Comparison of ENCODE assay signal across 1 cellular context in the genomic region with DNA sequence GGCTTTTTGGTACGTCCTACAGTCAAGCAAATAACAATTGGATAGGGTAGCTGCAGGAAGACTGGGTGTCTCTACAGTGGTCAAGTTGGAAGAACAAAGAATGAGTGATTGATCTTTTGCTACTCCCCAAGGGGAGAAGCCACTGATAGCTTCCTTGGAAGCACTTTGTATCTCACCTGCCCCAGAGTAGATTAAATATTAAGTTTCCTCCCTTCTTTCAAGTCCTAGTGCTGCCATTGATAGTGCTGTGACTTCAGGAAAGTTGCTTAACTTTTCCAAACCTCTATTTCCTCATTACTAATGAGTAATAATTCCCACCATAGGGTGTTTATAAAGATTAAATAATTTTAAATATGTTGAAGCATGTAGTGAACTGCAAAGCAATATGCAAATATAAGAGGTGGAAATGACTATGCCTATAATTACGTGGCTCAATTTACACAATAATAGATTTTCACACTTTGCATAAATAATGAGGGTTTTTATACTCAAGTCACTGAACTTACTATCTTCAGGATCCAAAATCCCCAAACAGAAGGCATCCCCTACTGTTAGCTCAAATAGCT.
TF ChIP-seq lines count a peak whose summit lies in the region.

No MANE protein-coding gene starts in this region.

TF ChIP-seq in HepG2, 621 proteins besides CTCF, POLR2A, EP300 and RAD21 (continued from another document):
- TF ChIP-seq, protein P1, sequence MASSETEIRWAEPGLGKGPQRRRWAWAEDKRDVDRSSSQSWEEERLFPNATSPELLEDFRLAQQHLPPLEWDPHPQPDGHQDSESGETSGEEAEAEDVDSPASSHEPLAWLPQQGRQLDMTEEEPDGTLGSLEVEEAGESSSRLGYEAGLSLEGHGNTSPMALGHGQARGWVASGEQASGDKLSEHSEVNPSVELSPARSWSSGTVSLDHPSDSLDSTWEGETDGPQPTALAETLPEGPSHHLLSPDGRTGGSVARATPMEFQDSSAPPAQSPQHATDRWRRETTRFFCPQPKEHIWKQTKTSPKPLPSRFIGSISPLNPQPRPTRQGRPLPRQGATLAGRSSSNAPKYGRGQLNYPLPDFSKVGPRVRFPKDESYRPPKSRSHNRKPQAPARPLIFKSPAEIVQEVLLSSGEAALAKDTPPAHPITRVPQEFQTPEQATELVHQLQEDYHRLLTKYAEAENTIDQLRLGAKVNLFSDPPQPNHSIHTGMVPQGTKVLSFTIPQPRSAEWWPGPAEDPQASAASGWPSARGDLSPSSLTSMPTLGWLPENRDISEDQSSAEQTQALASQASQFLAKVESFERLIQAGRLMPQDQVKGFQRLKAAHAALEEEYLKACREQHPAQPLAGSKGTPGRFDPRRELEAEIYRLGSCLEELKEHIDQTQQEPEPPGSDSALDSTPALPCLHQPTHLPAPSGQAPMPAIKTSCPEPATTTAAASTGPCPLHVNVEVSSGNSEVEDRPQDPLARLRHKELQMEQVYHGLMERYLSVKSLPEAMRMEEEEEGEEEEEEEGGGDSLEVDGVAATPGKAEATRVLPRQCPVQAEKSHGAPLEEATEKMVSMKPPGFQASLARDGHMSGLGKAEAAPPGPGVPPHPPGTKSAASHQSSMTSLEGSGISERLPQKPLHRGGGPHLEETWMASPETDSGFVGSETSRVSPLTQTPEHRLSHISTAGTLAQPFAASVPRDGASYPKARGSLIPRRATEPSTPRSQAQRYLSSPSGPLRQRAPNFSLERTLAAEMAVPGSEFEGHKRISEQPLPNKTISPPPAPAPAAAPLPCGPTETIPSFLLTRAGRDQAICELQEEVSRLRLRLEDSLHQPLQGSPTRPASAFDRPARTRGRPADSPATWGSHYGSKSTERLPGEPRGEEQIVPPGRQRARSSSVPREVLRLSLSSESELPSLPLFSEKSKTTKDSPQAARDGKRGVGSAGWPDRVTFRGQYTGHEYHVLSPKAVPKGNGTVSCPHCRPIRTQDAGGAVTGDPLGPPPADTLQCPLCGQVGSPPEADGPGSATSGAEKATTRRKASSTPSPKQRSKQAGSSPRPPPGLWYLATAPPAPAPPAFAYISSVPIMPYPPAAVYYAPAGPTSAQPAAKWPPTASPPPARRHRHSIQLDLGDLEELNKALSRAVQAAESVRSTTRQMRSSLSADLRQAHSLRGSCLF (CRISPR knock-in tag; IDR thresholded peaks at IDR 0.05; ENCODE audit: borderline replicate concordance): no peak
- TF ChIP-seq BORCS8-MEF2B (CRISPR knock-in tag; IDR thresholded peaks at IDR 0.05) (no peak), GFI1 (CRISPR knock-in tag; IDR thresholded peaks at IDR 0.05; ENCODE audit: borderline replicate concordance) (no peak), ZNF501 (CRISPR knock-in tag; IDR thresholded peaks at IDR 0.05) (no peak), CEBPB (IDR thresholded peaks at IDR 0.05; ENCODE audit: borderline replicate concordance, low read depth, low read length) (peak; percentile 62; the same call in 1 of the 2 replicates)
